17 cellular contexts compared by ENCODE assay signal in the genomic region with DNA sequence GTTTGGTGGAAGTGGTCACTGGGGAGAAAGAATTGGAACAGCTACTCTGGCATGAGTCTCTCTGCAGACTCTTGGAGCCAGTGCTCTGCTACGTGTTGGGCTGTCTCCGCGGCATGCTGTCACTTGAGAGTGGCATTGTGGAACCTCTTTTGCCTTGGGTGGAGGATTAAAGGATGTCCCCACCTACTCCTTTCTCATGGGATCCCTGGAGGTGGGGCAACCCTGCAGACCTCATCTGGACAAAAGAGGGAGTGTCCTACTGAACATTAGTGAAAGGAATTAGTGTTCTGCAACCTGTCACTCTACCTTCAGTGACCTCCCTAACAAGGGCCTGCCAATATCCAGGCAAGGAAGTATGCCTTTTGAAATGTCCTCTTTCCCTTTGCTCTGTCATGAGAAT.
DNase-seq lines count a peak whose midpoint lies in the region; TF ChIP-seq lines count a peak whose summit lies in the region.
"Had no signal": no experiment of that assay in that cellular context is flagged by ENCODE, and none has a peak within 500 bp of the region (broad histone marks: within the 10 kb centered on the region; RNA-seq: fewer than 3 reads in every experiment).

No MANE protein-coding gene starts in this region.

- no peak overlapping the region for H3K9ac ChIP-seq in subcutaneous abdominal adipose tissue (ENCODE audit: low read length in 5 of 5)

- H3K27me3 Mint-ChIP-seq in mesothelial cell of epicardium (ENCODE audit: low read depth): peaks cover 3% of the 10 kb centered on the region

- no peaks in the 10 kb centered on the region for H3K9me3 Mint-ChIP-seq in mesothelial cell of epicardium
- H3K9me3 Mint-ChIP-seq: CD8-positive, alpha-beta T cell had no signal

- no peaks in the 10 kb centered on the region for H3K27me3 ChIP-seq in subcutaneous abdominal adipose tissue (ENCODE audit: control insufficient read depth in 5 of 5, insufficient read depth in 4 of 5, low read length in 5 of 5)
- H3K27me3 ChIP-seq: SJSA1 had no signal

- H3K4me3 Mint-ChIP-seq in mesothelial cell of epicardium: no peak overlapping the region
- H3K4me3 Mint-ChIP-seq: CD8-positive, alpha-beta T cell had no signal

- H3K27ac Mint-ChIP-seq in mesothelial cell of epicardium: no peak overlapping the region
- H3K27ac Mint-ChIP-seq: CD8-positive, alpha-beta T cell had no signal

- H3K27ac ChIP-seq in cingulate gyrus (ENCODE audit: low read depth, low read length) (peak overlapping the region; percentile 23), subcutaneous abdominal adipose tissue (ENCODE audit: low read depth, low read length) (peak overlapping the region; percentile 13)
- H3K27ac ChIP-seq: SJSA1 had no signal

- peaks cover 0 to 41% (median 19%) of the 10 kb centered on the region in 5 donors for H3K4me1 ChIP-seq in subcutaneous abdominal adipose tissue (ENCODE audit: control insufficient read depth in 5 of 5, insufficient read depth in 5 of 5, low read length in 5 of 5)

- H3K4me3 ChIP-seq in subcutaneous abdominal adipose tissue (ENCODE audit: low read depth in 1 of 5, low read length in 5 of 5): no peak overlapping the region
- H3K4me3 ChIP-seq: SJSA1 had no signal

- no peaks in the 10 kb centered on the region for H3K9me3 ChIP-seq in subcutaneous abdominal adipose tissue (ENCODE audit: control insufficient read depth in 5 of 5, low read length in 5 of 5)
- H3K9me3 ChIP-seq: SJSA1 had no signal

- no peaks in the 10 kb centered on the region for H3K36me3 Mint-ChIP-seq in mesothelial cell of epicardium
- H3K36me3 Mint-ChIP-seq: CD8-positive, alpha-beta T cell had no signal

- no peak for TF ChIP-seq CTCF in mesothelial cell of epicardium (IDR thresholded peaks at IDR 0.05; ENCODE audit: unreplicated experiment)

- H3K36me3 ChIP-seq in subcutaneous abdominal adipose tissue (ENCODE audit: control insufficient read depth in 5 of 5, insufficient read depth in 5 of 5, low read length in 5 of 5): no peaks in the 10 kb centered on the region
- H3K36me3 ChIP-seq: SJSA1 had no signal

- peaks cover 18% of the 10 kb centered on the region for H3K4me1 Mint-ChIP-seq in mesothelial cell of epicardium

- DNase-seq in ELF-1 (ENCODE audit: low read depth, low spot score) (peak; percentile 55), NCI-H82 treated with DMSO at 0.1 percent for 48 hours (lab: John Stamatoyannopoulos, UW; ENCODE audit: unreplicated experiment) (peak; percentile 59), mesothelial cell of epicardium (ENCODE audit: low spot score in 2 of 2, unreplicated experiment in 2 of 2) (no peak), NCI-H1092 (lab: John Stamatoyannopoulos, UW) (no peak)
- no peak for DNase-seq in stimulated activated CD4-positive, alpha-beta T cell treated with anti-CD3 and anti-CD28 coated beads, Interleukin-4, amount 100 ng/mL, for 1 hour
- DNase-seq: AML-193; C1 segment of cervical spinal cord; CD8-positive, alpha-beta T cell; DMS53; Karpas-422; NCI-H1417 treated with DMSO at 0.1 percent for 48 hours; NCI-H187; NCI-H2107; NCI-H748 treated with DMSO at 0.1 percent for 48 hours had no signal

Comparison
In these comparisons a context has a peak if more than half of its experiments do, and no peak if none do; other contexts are left out.
1. DNase-seq: peak in ELF-1 (single experiment) and NCI-H82 treated with DMSO at 0.1 percent for 48 hours (single experiment); none in stimulated activated CD4-positive, alpha-beta T cell treated with anti-CD3 and anti-CD28 coated beads, Interleukin-4, amount 100 ng/mL, for 1 hour (single experiment), mesothelial cell of epicardium (0 of 2) and NCI-H1092 (single experiment).